Comparison of ENCODE assay signal across 1 cellular context in genomic region chr18:36350211-36350610, GRCh38.
TF ChIP-seq lines count a peak whose summit lies in the region.

No MANE protein-coding gene starts in this region.

TF ChIP-seq in GM12878, 131 proteins besides CTCF, POLR2A, EP300 and RAD21 (continued from another document):
- TF ChIP-seq, protein P1, sequence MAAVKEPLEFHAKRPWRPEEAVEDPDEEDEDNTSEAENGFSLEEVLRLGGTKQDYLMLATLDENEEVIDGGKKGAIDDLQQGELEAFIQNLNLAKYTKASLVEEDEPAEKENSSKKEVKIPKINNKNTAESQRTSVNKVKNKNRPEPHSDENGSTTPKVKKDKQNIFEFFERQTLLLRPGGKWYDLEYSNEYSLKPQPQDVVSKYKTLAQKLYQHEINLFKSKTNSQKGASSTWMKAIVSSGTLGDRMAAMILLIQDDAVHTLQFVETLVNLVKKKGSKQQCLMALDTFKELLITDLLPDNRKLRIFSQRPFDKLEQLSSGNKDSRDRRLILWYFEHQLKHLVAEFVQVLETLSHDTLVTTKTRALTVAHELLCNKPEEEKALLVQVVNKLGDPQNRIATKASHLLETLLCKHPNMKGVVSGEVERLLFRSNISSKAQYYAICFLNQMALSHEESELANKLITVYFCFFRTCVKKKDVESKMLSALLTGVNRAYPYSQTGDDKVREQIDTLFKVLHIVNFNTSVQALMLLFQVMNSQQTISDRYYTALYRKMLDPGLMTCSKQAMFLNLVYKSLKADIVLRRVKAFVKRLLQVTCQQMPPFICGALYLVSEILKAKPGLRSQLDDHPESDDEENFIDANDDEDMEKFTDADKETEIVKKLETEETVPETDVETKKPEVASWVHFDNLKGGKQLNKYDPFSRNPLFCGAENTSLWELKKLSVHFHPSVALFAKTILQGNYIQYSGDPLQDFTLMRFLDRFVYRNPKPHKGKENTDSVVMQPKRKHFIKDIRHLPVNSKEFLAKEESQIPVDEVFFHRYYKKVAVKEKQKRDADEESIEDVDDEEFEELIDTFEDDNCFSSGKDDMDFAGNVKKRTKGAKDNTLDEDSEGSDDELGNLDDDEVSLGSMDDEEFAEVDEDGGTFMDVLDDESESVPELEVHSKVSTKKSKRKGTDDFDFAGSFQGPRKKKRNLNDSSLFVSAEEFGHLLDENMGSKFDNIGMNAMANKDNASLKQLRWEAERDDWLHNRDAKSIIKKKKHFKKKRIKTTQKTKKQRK (IDR thresholded peaks at IDR 0.05; ENCODE audit: low read depth, low read length) = no peak
